In the genomic region with DNA sequence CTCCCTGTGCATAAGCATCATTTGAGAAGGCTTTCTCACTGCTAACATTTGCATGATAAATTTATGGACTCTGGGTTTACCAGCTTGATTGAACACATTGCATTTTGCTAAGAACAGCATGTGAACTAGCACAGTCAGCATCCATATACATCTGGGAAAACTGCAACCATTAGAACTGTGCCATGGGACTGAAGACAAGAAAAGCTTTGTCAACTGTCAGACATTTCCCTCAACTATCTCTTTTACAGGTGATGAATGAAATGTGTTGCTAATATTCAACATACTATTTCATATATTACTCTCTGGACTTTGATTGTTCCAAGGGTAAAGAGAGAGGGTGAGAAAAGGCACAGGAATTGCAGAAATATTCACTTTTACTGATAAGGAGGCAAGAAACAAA, we compare ENCODE assay signal across 26 cellular contexts.
"Had no signal": no experiment of that assay in that cellular context is flagged by ENCODE, and none has a peak within 500 bp of the region (broad histone marks: within the 10 kb centered on the region; RNA-seq: fewer than 3 reads in every experiment).

No MANE protein-coding gene starts in this region.

- DNase-seq: nephron progenitor cell; occipital lobe; ovary; posterior cingulate gyrus; psoas muscle; right cardiac atrium; right lobe of liver; sigmoid colon; small intestine; stimulated activated CD4-positive, alpha-beta T cell treated with anti-CD3 and anti-CD28 coated beads, Interleukin-15, amount 100 ng/mL, for 24 hours; stimulated activated CD4-positive, alpha-beta T cell treated with anti-CD3 and anti-CD28 coated beads, Interleukin-2, amount 100 ng/mL, for 24 hours; stimulated activated CD4-positive, alpha-beta T cell treated with anti-CD3 and anti-CD28 coated beads, Interleukin-2, amount 100 ng/mL, for 48 hours; stimulated activated CD4-positive, alpha-beta T cell treated with anti-CD3 and anti-CD28 coated beads, Interleukin-4, amount 100 ng/mL, for 24 hours; stimulated activated naive B cell treated with anti-CD40 and anti-IgM and Interleukin-4, amounts not matched to agents 10 μg/mL and 1 μg/mL and 100 μg/mL, for 72 hours; stimulated activated naive CD4-positive, alpha-beta T cell treated with Interleukin-2 at 50 U/mL for 16 hours; stomach; thyroid gland; trophoblast cell; upper lobe of left lung had no signal

- H3K27me3 ChIP-seq: neural progenitor cell, right lobe of liver, sigmoid colon, stomach, thyroid gland, tibial nerve, upper lobe of left lung, vagina had no signal

- H3K79me2 ChIP-seq: parathyroid adenoma had no signal

- H3K4me3 ChIP-seq: neural progenitor cell, ovary, psoas muscle, right lobe of liver, sigmoid colon, stomach, thoracic aorta, thyroid gland, tibial nerve, upper lobe of left lung, vagina had no signal

- ATAC-seq: natural killer cell treated with Interleukin-12 subunit alpha and Interleukin-12 subunit beta and Interleukin-15 and Interleukin-18, amount 100 ng/mL, for 72 hours; psoas muscle; right cardiac atrium; right lobe of liver; stimulated activated effector memory CD8-positive, alpha-beta T cell treated with anti-CD3 and anti-CD28 coated beads, Interleukin-12 subunit alpha, Interleukin-12 subunit beta, amount 100 ng/mL, for 72 hours; stimulated activated naive B cell treated with anti-CD40 and anti-IgM and Interleukin-4, amounts not matched to agents 10 μg/mL and 1 μg/mL and 100 μg/mL, for 72 hours had no signal

- H3K9ac ChIP-seq: neural progenitor cell, parathyroid adenoma had no signal

- H3K4me2 ChIP-seq: neural progenitor cell had no signal

- H3K4me1 ChIP-seq: neural progenitor cell, parathyroid adenoma, psoas muscle, right lobe of liver, sigmoid colon, stomach, thyroid gland, tibial nerve, upper lobe of left lung, vagina had no signal

- H3K9me3 ChIP-seq: ovary, psoas muscle, right lobe of liver, sigmoid colon, stomach, thoracic aorta, thyroid gland, tibial nerve, upper lobe of left lung, vagina had no signal

- H3K36me3 ChIP-seq: neural progenitor cell, ovary, right lobe of liver, sigmoid colon, stomach, thoracic aorta, thyroid gland, tibial nerve, upper lobe of left lung, vagina had no signal

- H2AFZ ChIP-seq: neural progenitor cell, parathyroid adenoma had no signal

- H3K27ac ChIP-seq: neural progenitor cell, ovary, parathyroid adenoma, psoas muscle, right lobe of liver, sigmoid colon, stomach, thoracic aorta, thyroid gland, tibial nerve, upper lobe of left lung, vagina had no signal
